1 cellular context compared by ENCODE assay signal in the genomic region with DNA sequence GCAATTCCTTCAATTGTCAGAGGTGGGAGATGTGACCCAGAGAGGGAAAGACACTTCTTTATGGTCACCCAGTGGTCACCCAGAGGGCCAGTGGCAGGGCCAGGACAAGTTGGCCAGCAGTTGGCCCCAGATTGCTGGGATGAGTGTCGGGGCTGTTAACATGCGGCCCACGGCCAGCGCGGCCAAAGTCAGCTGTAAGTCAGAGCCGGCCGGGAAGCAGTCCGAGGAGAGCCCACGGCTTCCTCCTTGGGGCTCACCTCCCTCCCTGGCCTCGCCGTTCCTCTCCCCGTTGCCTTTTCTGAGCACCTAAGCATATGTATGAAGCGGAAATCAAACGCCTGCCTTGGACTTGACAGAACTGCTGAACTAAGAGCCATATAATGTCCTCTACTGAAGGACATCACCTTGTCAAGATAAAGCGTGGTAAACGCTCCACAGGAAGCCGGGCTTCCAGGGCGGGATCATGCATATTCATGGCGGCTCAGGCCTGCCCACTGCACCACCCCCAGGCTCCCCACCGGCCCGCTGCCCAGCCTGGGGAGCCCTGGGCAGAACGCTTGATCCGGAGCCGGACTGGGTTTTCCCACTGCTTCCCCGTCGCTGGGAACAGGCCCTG.
TF ChIP-seq lines count a peak whose summit lies in the region.

No MANE protein-coding gene starts in this region.

TF ChIP-seq in K562, 482 proteins besides CTCF, POLR2A, EP300 and RAD21 (continued from another document and continues in another):
- no peak for TF ChIP-seq AFF4 (CRISPR knock-in tag; IDR thresholded peaks at IDR 0.05)
- peak; percentile 34 to 59; a peak in 3 of 4 replicates for TF ChIP-seq NRF1 (conservative IDR thresholded peaks at IDR 0.05 in 1 of 2, IDR thresholded peaks at IDR 0.05 in 1 of 2)
- TF ChIP-seq POLR2G (IDR thresholded peaks at IDR 0.05; ENCODE audit: low read depth, low read length): peak; percentile 74
- TF ChIP-seq C11orf30 (IDR thresholded peaks at IDR 0.05; ENCODE audit: low read depth): no peak
- TF ChIP-seq ZNF561 (CRISPR knock-in tag; conservative IDR thresholded peaks at IDR 0.05): no peak
- no peak for TF ChIP-seq IRF2 (CRISPR knock-in tag; IDR thresholded peaks at IDR 0.05)
- peak; percentile 11; the same call in 1 of the 2 replicates for TF ChIP-seq HBP1 (CRISPR knock-in tag; IDR thresholded peaks at IDR 0.05)
- no peak for TF ChIP-seq PHB (CRISPR knock-in tag; IDR thresholded peaks at IDR 0.05)
- no peak for TF ChIP-seq ADNP (tag; IDR thresholded peaks at IDR 0.05)
- TF ChIP-seq MGA (IDR thresholded peaks at IDR 0.05): peak; percentile 88
- no peak for TF ChIP-seq ATF4 (CRISPR knock-in tag; IDR thresholded peaks at IDR 0.05)
- TF ChIP-seq ZNF133 (CRISPR knock-in tag; IDR thresholded peaks at IDR 0.05): no peak
- no peak for TF ChIP-seq ZNF282 (CRISPR knock-in tag; IDR thresholded peaks at IDR 0.05)
- no peak; the same call in 1 of the 2 replicates for TF ChIP-seq ZNF24 (IDR thresholded peaks at IDR 0.05)
- TF ChIP-seq, protein P1, sequence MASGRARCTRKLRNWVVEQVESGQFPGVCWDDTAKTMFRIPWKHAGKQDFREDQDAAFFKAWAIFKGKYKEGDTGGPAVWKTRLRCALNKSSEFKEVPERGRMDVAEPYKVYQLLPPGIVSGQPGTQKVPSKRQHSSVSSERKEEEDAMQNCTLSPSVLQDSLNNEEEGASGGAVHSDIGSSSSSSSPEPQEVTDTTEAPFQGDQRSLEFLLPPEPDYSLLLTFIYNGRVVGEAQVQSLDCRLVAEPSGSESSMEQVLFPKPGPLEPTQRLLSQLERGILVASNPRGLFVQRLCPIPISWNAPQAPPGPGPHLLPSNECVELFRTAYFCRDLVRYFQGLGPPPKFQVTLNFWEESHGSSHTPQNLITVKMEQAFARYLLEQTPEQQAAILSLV (tag; IDR thresholded peaks at IDR 0.05): no peak
- no peak for TF ChIP-seq ZNF224 (CRISPR knock-in tag; IDR thresholded peaks at IDR 0.05)
- TF ChIP-seq ZFP36 (IDR thresholded peaks at IDR 0.05; ENCODE audit: low read depth, low read length, partially characterized antibody): peak; percentile 67
- TF ChIP-seq ZNF77 (CRISPR knock-in tag; IDR thresholded peaks at IDR 0.05): no peak
- TF ChIP-seq, protein P2, sequence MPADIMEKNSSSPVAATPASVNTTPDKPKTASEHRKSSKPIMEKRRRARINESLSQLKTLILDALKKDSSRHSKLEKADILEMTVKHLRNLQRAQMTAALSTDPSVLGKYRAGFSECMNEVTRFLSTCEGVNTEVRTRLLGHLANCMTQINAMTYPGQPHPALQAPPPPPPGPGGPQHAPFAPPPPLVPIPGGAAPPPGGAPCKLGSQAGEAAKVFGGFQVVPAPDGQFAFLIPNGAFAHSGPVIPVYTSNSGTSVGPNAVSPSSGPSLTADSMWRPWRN (IDR thresholded peaks at IDR 0.05; ENCODE audit: low read depth): no peak
- TF ChIP-seq ETV6 (IDR thresholded peaks at IDR 0.05; ENCODE audit: borderline replicate concordance in 1 of 2, low read depth in 2 of 2, low read length in 1 of 2): no peak
- TF ChIP-seq ETV6 (CRISPR knock-in tag; IDR thresholded peaks at IDR 0.05; ENCODE audit: borderline replicate concordance): no peak
- TF ChIP-seq ZC3H4 (CRISPR knock-in tag; IDR thresholded peaks at IDR 0.05; ENCODE audit: borderline replicate concordance): no peak
- no peak for TF ChIP-seq SLC30A9 (CRISPR knock-in tag; IDR thresholded peaks at IDR 0.05)
- no peak for TF ChIP-seq PRPF4 (IDR thresholded peaks at IDR 0.05; ENCODE audit: insufficient read depth, low read depth, low read length, poor library complexity, severe bottlenecking)
- 0 out of 2 replicates have a peak, but pooled peaks have one; percentile 14 for TF ChIP-seq RB1 (IDR thresholded peaks at IDR 0.05; ENCODE audit: low read depth)
- peak; percentile 37 to 84 (median 68) for TF ChIP-seq YY1 (IDR thresholded peaks at IDR 0.05; ENCODE audit: borderline replicate concordance in 1 of 3, control insufficient read depth in 1 of 3, extremely low read depth in 1 of 3, insufficient read depth in 3 of 3, insufficient read length in 1 of 3, insufficient replicate concordance in 2 of 3, low read depth in 1 of 3, low read length in 2 of 3)
- no peak for TF ChIP-seq ZNF449 (CRISPR knock-in tag; IDR thresholded peaks at IDR 0.05)
- no peak for TF ChIP-seq USF2 (CRISPR knock-in tag; IDR thresholded peaks at IDR 0.05)
